In genomic region chr11:61897387-61898246, GRCh38 we compare ENCODE assay signal across 8 cellular contexts. TPM values are rescaled to one million over a fixed set of nuclear protein-coding genes. Genes with fewer than 3 reads are reported as not detected.
A peak's percentile ranks its signal among the peaks of the same experiment; 100 is the strongest.
DNase-seq lines count a peak whose midpoint lies in the region; ATAC-seq, FAIRE-seq and TF ChIP-seq lines count a peak whose summit lies in the region.

No MANE protein-coding gene starts in this region.

- H3K4me2 ChIP-seq in BLaER1 (peak overlapping the region; percentile 40; the same call in 1 of the 2 replicates), H1 (ENCODE audit: insufficient read depth in 1 of 2, low read depth in 2 of 2, low read length in 2 of 2) (no peak overlapping the region)

- TF ChIP-seq RAD21 in H1 (IDR thresholded peaks at IDR 0.05 in 1 of 2, conservative IDR thresholded peaks at IDR 0.05 in 1 of 2; ENCODE audit: low read depth in 2 of 2, low read length in 2 of 2) = peak; percentile 97 to 98

- 0 out of 2 replicates have a peak overlapping the region, but pooled peaks have one; percentile 68 for H2BK12ac ChIP-seq in H1 (ENCODE audit: low read depth, low read length)

- H3K9ac ChIP-seq in BLaER1 (no peak overlapping the region), H1 (replicated peaks in 1 of 4; ENCODE audit: extremely low read depth in 1 of 4, low read depth in 3 of 4, low read length in 3 of 4) (no peak overlapping the region)

- H3K56ac ChIP-seq in H1 (replicated peaks; ENCODE audit: insufficient read length, low read depth, low read length) = no peak overlapping the region

- H3K27ac ChIP-seq in BLaER1 (0 out of 2 replicates have a peak overlapping the region, but pooled peaks have one; percentile 22), HEK293 (ENCODE audit: extremely low read depth, low read depth, low read length) (no peak overlapping the region), H1 (ENCODE audit: low read depth, low read length) (0 out of 2 replicates have a peak overlapping the region, but pooled peaks have one; percentile 2)

- H2AK5ac ChIP-seq in H1 (ENCODE audit: low read depth, low read length) = no peak overlapping the region

- no peak overlapping the region for H4K5ac ChIP-seq in H1 (ENCODE audit: insufficient read length, low read depth, low read length)

- POLR2A ChIA-PET in HEK293 (lab: Yijun Ruan, JAX) = interaction anchor here (0.9 to 2.0 kb wide), 3 partner anchors 50 to 70 kb away, joined by 3 to 7 read pairs (median 3); partner anchors contain the start of gene FTH1
- POLR2A ChIA-PET in H1 (lab: Charles Lee; ENCODE audit: partially characterized antibody) = interaction anchor here (0.9 to 15.5 kb wide), 10 partner anchors 12 to 184 kb away, joined by 3 to 137 read pairs (median 4); partner anchors contain the start of genes BEST1 and FTH1

- TF ChIP-seq CTCF in HEK293 (tag by site-specific recombination; IDR thresholded peaks at IDR 0.05) (peak; percentile 69), H1 (IDR thresholded peaks at IDR 0.05; ENCODE audit: control extremely low read depth in 1 of 3, insufficient read depth in 1 of 3, low read depth in 1 of 3, low read length in 3 of 3) (peak in 2 of 3 experiments; percentile 96 to 97; a peak in 3 of 4 replicates)

- H3K9me3 ChIP-seq in BLaER1 = no peaks in the 10 kb centered on the region
- no peaks in the 10 kb centered on the region for H3K9me3 ChIP-seq in HEK293 (ENCODE audit: control insufficient read depth, insufficient read depth, low read depth, low read length)
- H3K9me3 ChIP-seq in H1 (ENCODE audit: insufficient read depth in 2 of 2, low read depth in 1 of 2, low read length in 1 of 2) = no peaks in the 10 kb centered on the region

- H4K20me1 ChIP-seq in BLaER1 = no peaks in the 10 kb centered on the region
- H4K20me1 ChIP-seq in H1 (replicated peaks in 1 of 2; ENCODE audit: control insufficient read depth in 1 of 2, insufficient read depth in 2 of 2, low read length in 2 of 2) = no peaks in the 10 kb centered on the region

- no peak overlapping the region for H3K14ac ChIP-seq in H1 (ENCODE audit: insufficient read length)

- H3K4me3 ChIP-seq in BLaER1 (no peak overlapping the region), HEK293 (ENCODE audit: low read depth, low read length) (no peak overlapping the region), H1 (ENCODE audit: extremely low read depth in 1 of 4, insufficient read depth in 2 of 4, low read depth in 3 of 4, low read length in 4 of 4) (no peak overlapping the region)

- peak overlapping the region; percentile 41 for H4K91ac ChIP-seq in H1 (replicated peaks; ENCODE audit: insufficient read length, low read length)

- no peak overlapping the region; the same call in 1 of the 2 replicates for H4K8ac ChIP-seq in H1 (ENCODE audit: extremely low read depth, insufficient read depth, low read length)

- peaks cover 21% of the 10 kb centered on the region for H3K4me1 ChIP-seq in BLaER1
- H3K4me1 ChIP-seq in HEK293 (ENCODE audit: control insufficient read depth, insufficient read depth, low read length) = no peaks in the 10 kb centered on the region
- H3K4me1 ChIP-seq in H1 (replicated peaks in 1 of 4; ENCODE audit: control insufficient read depth in 3 of 4, insufficient read depth in 4 of 4, low read length in 3 of 4) = peaks cover 0 to 11% (median 2%) of the 10 kb centered on the region in 4 experiments; a peak in 3 of 7 replicates

- no peak overlapping the region for H3K18ac ChIP-seq in H1 (ENCODE audit: extremely low read depth, low read length)

- DNase-seq in NOMO-1 (lab: John Stamatoyannopoulos, UW; ENCODE audit: unreplicated experiment in 2 of 2) = peak; percentile 64 to 76
- peak; percentile 38 to 76 (median 68) for DNase-seq in activated CD8-positive, alpha-beta memory T cell treated with anti-CD3 and anti-CD28 coated beads for 48 hours (ENCODE audit: low read depth in 2 of 3, low spot score in 2 of 3)
- DNase-seq in H1 (ENCODE audit: low read depth in 1 of 2, low spot score in 2 of 2) = peak; percentile 63 to 98
- DNase-seq in middle frontal gyrus (ENCODE audit: extremely low spot score, low spot score) = peak; percentile 53
- DNase-seq in stimulated activated CD8-positive, alpha-beta memory T cell treated with anti-CD3 and anti-CD28 coated beads, Interleukin-4, amount 100 ng/mL, for 24 hours (ENCODE audit: low read depth) = peak; percentile 69

- no peak overlapping the region for H3K23ac ChIP-seq in H1 (ENCODE audit: insufficient read length)

- WGBS in H1 (ENCODE audit: extremely low coverage in 1 of 2, insufficient coverage in 1 of 2, insufficient read length in 1 of 2, insufficient replicate concordance in 2 of 2, low coverage in 1 of 2, low lambda C conversion rate in 2 of 2, missing lambda C conversion rate in 1 of 2), 2 experiments = 80% methylated on average over 14 of the region's 17 CpGs; no CpG with 5 or more reads in 1 of the 2 experiments

- H3K4ac ChIP-seq in H1 (replicated peaks; ENCODE audit: insufficient read length, low read depth, low read length) = no peak overlapping the region

- no peak for FAIRE-seq in H1 (lab: Jason Lieb, UNC)

- no peak overlapping the region for H2BK120ac ChIP-seq in H1 (replicated peaks; ENCODE audit: low read depth, low read length)

- H3K23me2 ChIP-seq in H1 (ENCODE audit: low read depth, low read length) = no peaks in the 10 kb centered on the region

- no peak for ATAC-seq in GM19395 (IDR thresholded peaks at IDR 0.05; ENCODE audit: unreplicated experiment)

- no peak overlapping the region for H2AFZ ChIP-seq in H1 (ENCODE audit: low read length)

- H3K36me3 ChIP-seq in BLaER1 = no peaks in the 10 kb centered on the region
- no peaks in the 10 kb centered on the region for H3K36me3 ChIP-seq in HEK293 (ENCODE audit: control insufficient read depth in 2 of 2, insufficient read depth in 1 of 2, low read length in 2 of 2)
- no peaks in the 10 kb centered on the region for H3K36me3 ChIP-seq in H1 (ENCODE audit: control insufficient read depth in 2 of 4, insufficient read depth in 4 of 4, low read length in 3 of 4)

- no peaks in the 10 kb centered on the region for H3K79me2 ChIP-seq in H1 (ENCODE audit: control insufficient read depth in 1 of 2, insufficient read depth in 2 of 2, low read length in 2 of 2)

- CTCF ChIA-PET in HEK293 (lab: Yijun Ruan, JAX) (interaction anchor here (0.5 to 16.2 kb wide), 40 partner anchors 9 to 944 kb away, joined by 3 to 329 read pairs (median 8); partner anchors contain the start of genes BEST1, FEN1, FTH1 and TMEM258), H1 (lab: Charles Lee; ENCODE audit: partially characterized antibody) (interaction anchor here (0.6 to 23.2 kb wide), 55 partner anchors 13 to 332 kb away, joined by 3 to 658 read pairs (median 6); partner anchors contain the start of genes BEST1, FTH1 and RAB3IL1)

- no peaks in the 10 kb centered on the region for H3K79me1 ChIP-seq in H1 (ENCODE audit: low read depth, low read length)

- H2BK5ac ChIP-seq in H1 (ENCODE audit: low read depth, low read length) = no peak overlapping the region

- TF ChIP-seq POLR2A in H1 (IDR thresholded peaks at IDR 0.05; ENCODE audit: control extremely low read depth in 1 of 2, low read depth in 2 of 2, low read length in 2 of 2) = no peak

- H3K27me3 ChIP-seq in BLaER1 (no peaks in the 10 kb centered on the region), H1 (replicated peaks in 1 of 4; ENCODE audit: control insufficient read depth in 3 of 4, extremely low read depth in 1 of 4, insufficient read depth in 3 of 4, low read length in 3 of 4) (no peaks in the 10 kb centered on the region)

- H2BK15ac ChIP-seq in H1 (ENCODE audit: low read length) = no peak overlapping the region; the same call in 1 of the 2 replicates

- TF ChIP-seq EP300 in H1 (IDR thresholded peaks at IDR 0.05; ENCODE audit: borderline replicate concordance in 1 of 2, low read depth in 2 of 2, low read length in 2 of 2) = no peak

- H2BK20ac ChIP-seq in H1 (ENCODE audit: low read length) = no peak overlapping the region

TF ChIP-seq in HEK293, 187 proteins besides CTCF, POLR2A, EP300 and RAD21 (continues in another document):
- TF ChIP-seq EGR2 (tag by site-specific recombination; IDR thresholded peaks at IDR 0.05; ENCODE audit: low read depth) = peak; percentile 90
- TF ChIP-seq ZNF121 (tag by site-specific recombination; IDR thresholded peaks at IDR 0.05) = no peak

TF ChIP-seq in H1, 55 proteins besides CTCF, POLR2A, EP300 and RAD21 (continues in another document):
- TF ChIP-seq YY1 (IDR thresholded peaks at IDR 0.05; ENCODE audit: low read depth, low read length) = peak; percentile 60; the same call in 1 of the 2 replicates
- TF ChIP-seq TAF1 (IDR thresholded peaks at IDR 0.05; ENCODE audit: low read depth, low read length) = no peak
- peak; percentile 34; the same call in 1 of the 2 replicates for TF ChIP-seq JUND (IDR thresholded peaks at IDR 0.05; ENCODE audit: low read length)

RNA-seq across cellular contexts. Expression of gene FADS3, which starts 6.3 kb away (rescaled TPM):
- total RNA-seq in H1 (2021; fragmentation: NEBNext Ultra II Directional; extraction: Animal tissue kit (Norgen Biotek cat#: 25700)) = 40.2 and 43.8 TPM in 2 replicates
- polyA plus RNA-seq in H1 (2011; rRNA removed) = 76.3 and 113 TPM in 2 replicates
- polyA plus RNA-seq in H1 (2011; cell fraction: cytosol; rRNA removed) = 75.7 TPM
- polyA plus RNA-seq in H1 (2011; cell fraction: nucleus; rRNA removed) = 349 TPM
- 35.5 to 56.1 TPM (median 47.0 TPM) in 4 replicates for polyA plus RNA-seq in H1 (2012, experiment 1 of 2)
- polyA plus RNA-seq in H1 (2012, experiment 2 of 2) = 45.1 TPM
- 69.5 TPM for polyA plus RNA-seq in H1 (2013, experiment 1 of 2)
- 71.8 TPM for polyA plus RNA-seq in H1 (2013, experiment 2 of 2)
- 31.1 and 40.9 TPM in 2 replicates for polyA minus RNA-seq in H1 (2011; rRNA and poly(A)+ RNA removed)
- polyA minus RNA-seq in H1 (2011; cell fraction: cytosol; rRNA and poly(A)+ RNA removed) = 34.5 TPM
- 39.8 TPM for polyA minus RNA-seq in H1 (2011; cell fraction: nucleus; rRNA and poly(A)+ RNA removed)

RNA-seq across cellular contexts. Expression of gene RAB3IL1, which starts 19.7 kb away (rescaled TPM):
- 5.7 and 6.8 TPM in 2 replicates for total RNA-seq in H1 (2021; fragmentation: NEBNext Ultra II Directional; extraction: Animal tissue kit (Norgen Biotek cat#: 25700))
- 7.9 and 10.8 TPM in 2 replicates for polyA plus RNA-seq in H1 (2011; rRNA removed)
- 7.0 TPM for polyA plus RNA-seq in H1 (2011; cell fraction: cytosol; rRNA removed)
- polyA plus RNA-seq in H1 (2011; cell fraction: nucleus; rRNA removed) = 9.4 TPM
- polyA plus RNA-seq in H1 (2012, experiment 1 of 2) = 5.8 to 13.8 TPM (median 7.0 TPM) in 4 replicates
- 62.0 TPM for polyA plus RNA-seq in H1 (2012, experiment 2 of 2)
- polyA plus RNA-seq in H1 (2013, experiment 1 of 2) = 4.5 TPM
- 6.3 TPM for polyA plus RNA-seq in H1 (2013, experiment 2 of 2)
- 3.0 and 3.2 TPM in 2 replicates for polyA minus RNA-seq in H1 (2011; rRNA and poly(A)+ RNA removed)
- 6.1 TPM for polyA minus RNA-seq in H1 (2011; cell fraction: cytosol; rRNA and poly(A)+ RNA removed)
- polyA minus RNA-seq in H1 (2011; cell fraction: nucleus; rRNA and poly(A)+ RNA removed) = 4.5 TPM

RNA-seq across cellular contexts. Expression of gene BEST1, which starts 52.5 kb away (rescaled TPM):
- 0.22 and 0.23 TPM in 2 replicates for total RNA-seq in H1 (2021; fragmentation: NEBNext Ultra II Directional; extraction: Animal tissue kit (Norgen Biotek cat#: 25700))
- polyA plus RNA-seq in H1 (2011; rRNA removed) = 0.62 and 1.4 TPM in 2 replicates
- polyA plus RNA-seq in H1 (2011; cell fraction: cytosol; rRNA removed) = 1.7 TPM
- 3.9 TPM for polyA plus RNA-seq in H1 (2011; cell fraction: nucleus; rRNA removed)
- polyA plus RNA-seq in H1 (2012, experiment 1 of 2) = 0.43 to 0.91 TPM (median 0.72 TPM) in 4 replicates
- 1.0 TPM for polyA plus RNA-seq in H1 (2012, experiment 2 of 2)
- polyA plus RNA-seq in H1 (2013, experiment 1 of 2) = 0.08 TPM
- polyA plus RNA-seq in H1 (2013, experiment 2 of 2) = 0.09 TPM
- polyA minus RNA-seq in H1 (2011; rRNA and poly(A)+ RNA removed) = 0.95 and 1.1 TPM in 2 replicates
- polyA minus RNA-seq in H1 (2011; cell fraction: cytosol; rRNA and poly(A)+ RNA removed) = 0.81 TPM
- 2.9 TPM for polyA minus RNA-seq in H1 (2011; cell fraction: nucleus; rRNA and poly(A)+ RNA removed)
